In genomic region chr12:6141048-6141447, GRCh38 we compare ENCODE assay signal across 1 cellular context.
TF ChIP-seq lines count a peak whose summit lies in the region.

No MANE protein-coding gene starts in this region.

TF ChIP-seq in WTC11, 78 proteins besides CTCF, POLR2A, EP300 and RAD21 (continued from another document):
- TF ChIP-seq USF1 (CRISPR knock-in tag; IDR thresholded peaks at IDR 0.05): no peak
TF ChIP-seq in WTC11: peak in this region for 0.
